Comparison of ENCODE assay signal across 8 cellular contexts in the genomic region with DNA sequence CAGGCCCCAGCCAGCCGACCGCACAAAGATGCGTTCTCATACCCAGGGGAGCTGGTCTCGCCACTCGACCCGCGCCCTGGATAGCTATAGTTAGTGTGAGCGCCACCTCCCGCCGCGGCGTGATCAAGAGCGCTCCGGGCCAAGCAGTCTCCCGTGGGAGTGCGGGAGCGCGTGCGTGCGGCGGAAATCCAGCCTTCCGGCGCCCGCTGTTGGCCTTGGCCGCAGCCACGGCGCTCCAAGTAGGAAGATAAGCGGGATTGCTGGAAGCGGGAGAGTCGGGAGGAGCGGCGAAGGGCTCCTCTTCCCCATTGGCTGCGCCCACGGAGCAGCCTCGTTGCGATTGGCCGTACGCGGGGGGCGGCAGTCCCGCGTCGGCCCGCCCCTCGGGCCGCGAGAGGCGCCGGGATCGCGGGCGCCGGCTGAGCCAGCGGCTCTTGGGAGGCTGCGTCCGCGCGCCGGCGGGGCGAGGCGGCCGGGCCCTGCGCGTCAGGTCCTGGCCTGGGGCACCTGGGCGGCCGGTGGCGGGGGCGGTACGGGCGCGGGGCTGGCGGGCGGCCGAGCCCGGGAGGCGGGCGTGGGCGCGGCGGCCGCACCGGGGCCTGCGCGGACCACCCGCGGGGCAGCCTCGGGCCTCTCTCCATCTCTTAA. TPM values are rescaled to one million over a fixed set of nuclear protein-coding genes. Genes with fewer than 3 reads are reported as not detected.
DNase-seq lines count a peak whose midpoint lies in the region; ATAC-seq, FAIRE-seq and TF ChIP-seq lines count a peak whose summit lies in the region.
"Not testable (repeated sequence)": the region's sequence is repeated elsewhere in the genome, so short reads cannot be mapped to it uniquely, and the experiment has no call there.
"Had no signal": no experiment of that assay in that cellular context is flagged by ENCODE, and none has a peak within 500 bp of the region (broad histone marks: within the 10 kb centered on the region; RNA-seq: fewer than 3 reads in every experiment).

No MANE protein-coding gene starts in this region.

- not testable (repeated sequence) for H3K27me3 Mint-ChIP-seq in naive thymus-derived CD8-positive, alpha-beta T cell

- H3K36me3 Mint-ChIP-seq in naive thymus-derived CD8-positive, alpha-beta T cell, result not testable (repeated sequence)

- intact Hi-C loops in heart left ventricle (cut with DNase I), result not testable (repeated sequence)

- DNase-seq in Peyer's patch (peak; percentile 51 to 86 (median 84)), heart left ventricle (peak; percentile 72 to 89 (median 83))
- peak; percentile 28 for DNase-seq in activated CD8-positive, alpha-beta memory T cell treated with anti-CD3 and anti-CD28 coated beads, Interleukin-2, amount 50 U/mL, for 4 hours
- not testable (repeated sequence) for DNase-seq in bronchial epithelial cell (ENCODE audit: low read depth)
- peak; percentile 1 to 60 (median 36) for DNase-seq in naive thymus-derived CD8-positive, alpha-beta T cell
- peak; percentile 0 to 17 for DNase-seq in stimulated activated CD4-positive, alpha-beta T cell treated with anti-CD3 and anti-CD28 coated beads, Interleukin-1b, Interleukin-23, amount 100 ng/mL, for 4 hours (ENCODE audit: low read depth in 2 of 2)

- H3K4me3 ChIP-seq in Peyer's patch (peak overlapping the region; percentile 46 to 50 (median 47)), bronchial epithelial cell (ENCODE audit: low read depth, low read length) (peak overlapping the region; percentile 33), heart left ventricle (peak overlapping the region in 10 of 12 donors; percentile 11 to 60 (median 48))

- POLR2A ChIA-PET in naive thymus-derived CD8-positive, alpha-beta T cell (lab: Charles Lee), result not testable (repeated sequence)

- not testable (repeated sequence) for TF ChIP-seq CTCF in Peyer's patch (IDR thresholded peaks at IDR 0.05); bronchial epithelial cell (IDR thresholded peaks at IDR 0.05; ENCODE audit: insufficient read depth, low read length, severe bottlenecking); heart left ventricle (IDR thresholded peaks at IDR 0.05)

- not testable (repeated sequence) for H3K9me3 ChIP-seq in Peyer's patch, heart left ventricle

- not testable (repeated sequence) for H3K27me3 ChIP-seq in Peyer's patch; bronchial epithelial cell (ENCODE audit: control insufficient read depth, insufficient read depth, low read length); heart left ventricle

- H3K9me3 Mint-ChIP-seq in naive thymus-derived CD8-positive, alpha-beta T cell, result not testable (repeated sequence)

- not testable (repeated sequence) for TF ChIP-seq POLR2A in Peyer's patch (IDR thresholded peaks at IDR 0.05); heart left ventricle (IDR thresholded peaks at IDR 0.05)

- H3K4me1 Mint-ChIP-seq in naive thymus-derived CD8-positive, alpha-beta T cell, result not testable (repeated sequence)

- not testable (repeated sequence) for FAIRE-seq in bronchial epithelial cell (lab: Jason Lieb, UNC)

- peak overlapping the region; percentile 68 to 90 (median 80) for H3K4me3 Mint-ChIP-seq in naive thymus-derived CD8-positive, alpha-beta T cell

- WGBS in heart left ventricle, 4 donors, result 1 to 17% methylated on average over 43 to 45 of the region's 88 CpGs; no CpG with 5 or more reads in 2 of the 4 donors

- not testable (repeated sequence) for H3K36me3 ChIP-seq in Peyer's patch; bronchial epithelial cell (ENCODE audit: control insufficient read depth, insufficient read depth, low read length); heart left ventricle

- not testable (repeated sequence) for H3K4me1 ChIP-seq in Peyer's patch, heart left ventricle

- peak overlapping the region in 5 of 10 donors; percentile 40 to 84 (median 65) for H3K27ac Mint-ChIP-seq in naive thymus-derived CD8-positive, alpha-beta T cell

- H3K27ac ChIP-seq in Peyer's patch (peak overlapping the region in 3 of 4 donors; percentile 49 to 64 (median 62)), heart left ventricle (peak overlapping the region in 6 of 12 donors; percentile 37 to 68 (median 57))

- ATAC-seq in GM19025 (IDR thresholded peaks at IDR 0.05; ENCODE audit: low read depth, unreplicated experiment), result peak; percentile 60
- not testable (repeated sequence) for ATAC-seq in heart left ventricle
- ATAC-seq in naive thymus-derived CD8-positive, alpha-beta T cell, result peak in 1 of 2 donors; percentile 68

RNA-seq across cellular contexts. Expression of a gene that starts 35.9 kb away (rescaled TPM):
- total RNA-seq in Peyer's patch, result not detected
- total RNA-seq in bronchial epithelial cell, result not detected in 2 replicates
- not detected for total RNA-seq in heart left ventricle
- not detected for polyA plus RNA-seq in heart left ventricle
- not detected for total RNA-seq in naive thymus-derived CD8-positive, alpha-beta T cell
- polyA plus RNA-seq in naive thymus-derived CD8-positive, alpha-beta T cell, result not detected
- total RNA-seq: vagina had no signal
